8 cellular contexts compared by ENCODE assay signal in the genomic region with DNA sequence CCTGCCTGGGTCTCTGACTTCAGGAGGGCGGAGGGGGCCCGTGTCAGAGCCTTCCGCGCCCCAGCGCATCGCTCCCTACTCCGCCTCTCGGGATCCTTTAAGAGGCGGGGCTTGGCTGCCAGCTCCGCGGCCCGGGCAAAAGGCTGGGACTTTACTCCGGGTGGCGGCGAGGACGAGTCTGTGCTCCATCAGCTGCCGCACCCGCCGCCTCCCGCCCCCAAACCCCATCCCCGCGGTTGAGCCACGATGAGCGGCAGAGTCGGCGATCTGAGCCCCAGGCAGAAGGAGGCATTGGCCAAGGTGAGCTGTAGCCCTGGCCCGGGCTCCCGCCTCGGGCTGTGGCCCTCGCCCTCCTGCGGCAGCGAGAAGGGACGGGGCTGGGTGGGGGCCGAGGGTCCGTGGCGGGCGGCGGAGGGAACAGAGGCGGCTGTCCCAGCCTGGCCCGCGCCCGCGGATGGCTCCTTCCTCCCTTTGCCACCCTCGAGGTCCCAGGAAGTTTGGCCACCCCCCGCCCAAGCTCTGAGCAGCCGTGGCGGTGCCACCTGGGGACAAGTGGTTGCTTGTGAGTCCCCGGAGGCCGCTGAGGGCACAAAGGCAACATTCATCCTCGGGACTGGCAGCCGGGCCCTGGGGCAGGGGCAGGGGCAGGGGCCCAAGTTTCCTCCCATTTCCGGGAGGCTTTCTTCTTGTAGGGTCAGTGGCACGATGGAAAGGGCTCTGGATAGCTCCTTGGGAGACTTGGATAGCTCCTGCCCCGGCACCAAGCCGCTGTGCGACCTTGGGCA. TPM values are rescaled to one million over a fixed set of nuclear protein-coding genes. Genes with fewer than 3 reads are reported as not detected.
DNase-seq lines count a peak whose midpoint lies in the region; ATAC-seq and TF ChIP-seq lines count a peak whose summit lies in the region.

A gene (plus strand): TSS at position 148 of the 785 bp plus-strand sequence. CDS start 99 bp downstream, at position 247.

- POLR2A ChIA-PET in A673 (lab: Charles Lee; ENCODE audit: low non-redundant PET), result interaction anchor here (0.6 to 1.0 kb wide), 2 partner anchors 28 to 756 kb away, joined by 9 to 14 read pairs; no protein-coding TSS in a partner anchor

- TSS peak; percentile 54 for BruUV-seq in A673 (replicated peaks; lab: Mats Ljungman, UMichigan)

- H3K27me3 Mint-ChIP-seq in activated naive CD4-positive, alpha-beta T cell treated with anti-CD3 and anti-CD28 coated beads for 36 hours (ENCODE audit: low read depth), result no peaks in the 10 kb centered on the region
- peaks cover 28% of the 10 kb centered on the region for H3K27me3 Mint-ChIP-seq in neural crest cell (ENCODE audit: low read depth)

- no peak for TF ChIP-seq CTCF in A673 (conservative IDR thresholded peaks at IDR 0.05; ENCODE audit: low read depth, low read length)
- no peak for TF ChIP-seq CTCF in neural crest cell (conservative IDR thresholded peaks at IDR 0.05)

- peak within 1 kb of the TSS; percentile 74 for H3K4me3 ChIP-seq in A673 (ENCODE audit: low read depth, low read length, poor library complexity, severe bottlenecking)
- H3K4me3 ChIP-seq in SJCRH30, result peak within 1 kb of the TSS; percentile 57
- peak within 1 kb of the TSS; percentile 48 to 59 (median 54) for H3K4me3 ChIP-seq in subcutaneous abdominal adipose tissue (ENCODE audit: low read depth in 1 of 5, low read length in 5 of 5)

- peak within 1 kb of the TSS; percentile 87 for H3K4me3 Mint-ChIP-seq in activated naive CD4-positive, alpha-beta T cell treated with anti-CD3 and anti-CD28 coated beads for 36 hours
- H3K4me3 Mint-ChIP-seq in neural crest cell, result peak within 1 kb of the TSS; percentile 92

- H3K27me3 ChIP-seq in A673 (replicated peaks; ENCODE audit: insufficient read depth, low read depth, low read length, poor library complexity) (no peaks in the 10 kb centered on the region), SJCRH30 (no peaks in the 10 kb centered on the region), subcutaneous abdominal adipose tissue (ENCODE audit: control insufficient read depth in 5 of 5, insufficient read depth in 4 of 5, low read length in 5 of 5) (peaks cover 17 to 48% (median 40%) of the 10 kb centered on the region in 5 donors)

- no peaks in the 10 kb centered on the region for H3K36me3 ChIP-seq in A673 (ENCODE audit: insufficient read depth, low read length, poor library complexity, severe bottlenecking)
- no peaks in the 10 kb centered on the region for H3K36me3 ChIP-seq in SJCRH30
- no peaks in the 10 kb centered on the region for H3K36me3 ChIP-seq in subcutaneous abdominal adipose tissue (ENCODE audit: control insufficient read depth in 5 of 5, insufficient read depth in 5 of 5, low read length in 5 of 5)

- no peak for ATAC-seq in GM19324 (IDR thresholded peaks at IDR 0.05; ENCODE audit: low FRiP score, unreplicated experiment)

- H3K9me3 Mint-ChIP-seq in activated naive CD4-positive, alpha-beta T cell treated with anti-CD3 and anti-CD28 coated beads for 36 hours, result no peaks in the 10 kb centered on the region
- no peaks in the 10 kb centered on the region for H3K9me3 Mint-ChIP-seq in neural crest cell

- H3K27ac ChIP-seq in A673 (ENCODE audit: low read depth, low read length, poor library complexity, severe bottlenecking), result peak within 1 kb of the TSS; percentile 62
- H3K27ac ChIP-seq in SJCRH30, result no peak within 1 kb of the TSS
- no peak within 1 kb of the TSS for H3K27ac ChIP-seq in subcutaneous abdominal adipose tissue (ENCODE audit: low read depth, low read length)

- H3K36me3 Mint-ChIP-seq in activated naive CD4-positive, alpha-beta T cell treated with anti-CD3 and anti-CD28 coated beads for 36 hours (ENCODE audit: low read depth), result no peaks in the 10 kb centered on the region
- H3K36me3 Mint-ChIP-seq in neural crest cell (ENCODE audit: low read depth), result no peaks in the 10 kb centered on the region

- intact Hi-C loops in A673 (cut with micrococcal nuclease; ENCODE audit: unreplicated experiment), result no loop called here
- intact Hi-C loops in activated naive CD4-positive, alpha-beta T cell treated with anti-CD3 and anti-CD28 coated beads for 36 hours (cut with micrococcal nuclease), result loop anchor here (1.0 kb wide), 1 partner anchor 29 kb away; no protein-coding TSS in a partner anchor

- no peak within 1 kb of the TSS for H3K27ac Mint-ChIP-seq in activated naive CD4-positive, alpha-beta T cell treated with anti-CD3 and anti-CD28 coated beads for 36 hours
- no peak within 1 kb of the TSS for H3K27ac Mint-ChIP-seq in neural crest cell (ENCODE audit: unreplicated experiment)

- CTCF ChIA-PET in A673 (lab: Charles Lee), result interaction anchor here (0.6 to 1.9 kb wide), 4 partner anchors 10 to 630 kb away, joined by 4 to 5 read pairs (median 4); a partner anchor contains a TSS
- CTCF ChIA-PET in activated naive CD4-positive, alpha-beta T cell treated with anti-CD3 and anti-CD28 coated beads for 36 hours (lab: Charles Lee), result interaction anchor here (1.0 to 4.2 kb wide), 11 partner anchors 9 to 194 kb away, joined by 3 to 43 read pairs (median 4); a partner anchor contains a TSS

- DNase-seq in A673 (ENCODE audit: low spot score), result peak; percentile 80
- peak; percentile 16 for DNase-seq in H4 (ENCODE audit: low spot score)
- DNase-seq in SJCRH30, result peak; percentile 55 to 63
- DNase-seq in activated naive CD4-positive, alpha-beta T cell treated with anti-CD3 and anti-CD28 coated beads for 36 hours, result peak; percentile 73
- peak; percentile 18 for DNase-seq in foreskin melanocyte
- peak; percentile 45 for DNase-seq in neural crest cell (ENCODE audit: low read depth, low spot score)

- no peaks in the 10 kb centered on the region for H3K9me3 ChIP-seq in A673 (ENCODE audit: low read depth, low read length, poor library complexity, severe bottlenecking)
- no peaks in the 10 kb centered on the region for H3K9me3 ChIP-seq in SJCRH30 (replicated peaks)
- no peaks in the 10 kb centered on the region for H3K9me3 ChIP-seq in subcutaneous abdominal adipose tissue (ENCODE audit: control insufficient read depth in 5 of 5, low read length in 5 of 5)

- peaks cover 43% of the 10 kb centered on the region for H3K4me1 Mint-ChIP-seq in activated naive CD4-positive, alpha-beta T cell treated with anti-CD3 and anti-CD28 coated beads for 36 hours (ENCODE audit: low read depth)
- H3K4me1 Mint-ChIP-seq in neural crest cell, result peaks cover 51% of the 10 kb centered on the region

- H3K4me1 ChIP-seq in A673 (ENCODE audit: insufficient read depth, low read length, poor library complexity, severe bottlenecking), result peaks cover 26% of the 10 kb centered on the region
- H3K4me1 ChIP-seq in SJCRH30, result peaks cover 11% of the 10 kb centered on the region
- peaks cover 0 to 20% (median 16%) of the 10 kb centered on the region in 5 donors for H3K4me1 ChIP-seq in subcutaneous abdominal adipose tissue (ENCODE audit: control insufficient read depth in 5 of 5, insufficient read depth in 5 of 5, low read length in 5 of 5)

- peak within 1 kb of the TSS in 2 of 5 donors; percentile 23 to 35 for H3K9ac ChIP-seq in subcutaneous abdominal adipose tissue (ENCODE audit: low read length in 5 of 5)

RNA-seq across cellular contexts. Expression of the gene that starts here (rescaled TPM):
- total RNA-seq in A673 (2021), result 14.4 and 19.4 TPM in 2 replicates
- 2.4 and 7.8 TPM in 2 replicates for total RNA-seq in H4 (2014; rRNA removed; shearing (Covaris generic))
- total RNA-seq in SJCRH30 (2014; rRNA removed; shearing (Covaris generic)), result 1.4 and 3.4 TPM in 2 replicates
- total RNA-seq in activated naive CD4-positive, alpha-beta T cell treated with anti-CD3 and anti-CD28 coated beads for 36 hours, result 1 to 10 TPM; 8.2 to 8.8 TPM
- total RNA-seq in neural crest cell, result 10.8 and 11.6 TPM in 2 replicates

Comparison
In these comparisons a context has a peak if more than half of its experiments do, and no peak if none do; other contexts are left out.
1. DNase-seq: peak in every context shown above with its lines; median percentile 80 in A673; 73 in activated naive CD4-positive, alpha-beta T cell treated with anti-CD3 and anti-CD28 coated beads for 36 hours; 59 in SJCRH30; 45 in neural crest cell; 18 in foreskin melanocyte; 16 in H4.